In genomic region chr9:70389188-70389587, GRCh38 we compare ENCODE assay signal across 3 cellular contexts.
TF ChIP-seq lines count a peak whose summit lies in the region.

No MANE protein-coding gene starts in this region.

TF ChIP-seq in A549, 52 proteins besides CTCF, POLR2A, EP300 and RAD21:
- TF ChIP-seq E2F6 (IDR thresholded peaks at IDR 0.05; ENCODE audit: borderline replicate concordance, low read depth) (no peak), EHF (CRISPR knock-in tag; IDR thresholded peaks at IDR 0.05) (no peak), ZSCAN20 (CRISPR knock-in tag; IDR thresholded peaks at IDR 0.05) (no peak), CHD4 (IDR thresholded peaks at IDR 0.05; ENCODE audit: borderline replicate concordance) (no peak), KDM1A (IDR thresholded peaks at IDR 0.05; ENCODE audit: low read depth) (0 out of 2 replicates have a peak, but pooled peaks have one; percentile 37), PHF8 (IDR thresholded peaks at IDR 0.05; ENCODE audit: borderline replicate concordance, low read depth) (no peak)

TF ChIP-seq in H1, 55 proteins besides CTCF, POLR2A, EP300 and RAD21:
- TF ChIP-seq FOSL1 (IDR thresholded peaks at IDR 0.05; ENCODE audit: insufficient read depth, low read depth, low read length) (no peak), KDM1A (IDR thresholded peaks at IDR 0.05; ENCODE audit: borderline replicate concordance, low read length) (0 out of 2 replicates have a peak, but pooled peaks have one; percentile 26)

TF ChIP-seq in WTC11, 78 proteins besides CTCF, POLR2A, EP300 and RAD21:
- TF ChIP-seq TP53 (CRISPR knock-in tag; IDR thresholded peaks at IDR 0.05) (no peak), TCF7 (CRISPR knock-in tag; IDR thresholded peaks at IDR 0.05; ENCODE audit: low read depth) (no peak), ZNF281 (CRISPR knock-in tag; IDR thresholded peaks at IDR 0.05) (no peak), SMAD4 (CRISPR knock-in tag; IDR thresholded peaks at IDR 0.05) (no peak), NFYB (CRISPR knock-in tag; conservative IDR thresholded peaks at IDR 0.05; ENCODE audit: low read depth) (no peak), FOXK1 (CRISPR knock-in tag; IDR thresholded peaks at IDR 0.05) (no peak), CREM (CRISPR knock-in tag; IDR thresholded peaks at IDR 0.05) (no peak), PRDM15 (CRISPR knock-in tag; IDR thresholded peaks at IDR 0.05) (no peak), ZNF232 (CRISPR knock-in tag; IDR thresholded peaks at IDR 0.05) (no peak), ZSCAN18 (CRISPR knock-in tag; IDR thresholded peaks at IDR 0.05) (no peak), HMGA2 (CRISPR knock-in tag; IDR thresholded peaks at IDR 0.05) (no peak), SOX15 (CRISPR knock-in tag; IDR thresholded peaks at IDR 0.05) (no peak), NR1H2 (CRISPR knock-in tag; IDR thresholded peaks at IDR 0.05) (no peak), TEAD1 (CRISPR knock-in tag; IDR thresholded peaks at IDR 0.05) (no peak)
- TF ChIP-seq, protein P1, sequence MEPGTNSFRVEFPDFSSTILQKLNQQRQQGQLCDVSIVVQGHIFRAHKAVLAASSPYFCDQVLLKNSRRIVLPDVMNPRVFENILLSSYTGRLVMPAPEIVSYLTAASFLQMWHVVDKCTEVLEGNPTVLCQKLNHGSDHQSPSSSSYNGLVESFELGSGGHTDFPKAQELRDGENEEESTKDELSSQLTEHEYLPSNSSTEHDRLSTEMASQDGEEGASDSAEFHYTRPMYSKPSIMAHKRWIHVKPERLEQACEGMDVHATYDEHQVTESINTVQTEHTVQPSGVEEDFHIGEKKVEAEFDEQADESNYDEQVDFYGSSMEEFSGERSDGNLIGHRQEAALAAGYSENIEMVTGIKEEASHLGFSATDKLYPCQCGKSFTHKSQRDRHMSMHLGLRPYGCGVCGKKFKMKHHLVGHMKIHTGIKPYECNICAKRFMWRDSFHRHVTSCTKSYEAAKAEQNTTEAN (CRISPR knock-in tag; IDR thresholded peaks at IDR 0.05) = no peak
- TF ChIP-seq, protein P2, sequence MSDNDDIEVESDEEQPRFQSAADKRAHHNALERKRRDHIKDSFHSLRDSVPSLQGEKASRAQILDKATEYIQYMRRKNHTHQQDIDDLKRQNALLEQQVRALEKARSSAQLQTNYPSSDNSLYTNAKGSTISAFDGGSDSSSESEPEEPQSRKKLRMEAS (CRISPR knock-in tag; IDR thresholded peaks at IDR 0.05) = no peak
TF ChIP-seq in WTC11: peak in this region for 0.
